Comparison of ENCODE assay signal across 21 cellular contexts in the genomic region with DNA sequence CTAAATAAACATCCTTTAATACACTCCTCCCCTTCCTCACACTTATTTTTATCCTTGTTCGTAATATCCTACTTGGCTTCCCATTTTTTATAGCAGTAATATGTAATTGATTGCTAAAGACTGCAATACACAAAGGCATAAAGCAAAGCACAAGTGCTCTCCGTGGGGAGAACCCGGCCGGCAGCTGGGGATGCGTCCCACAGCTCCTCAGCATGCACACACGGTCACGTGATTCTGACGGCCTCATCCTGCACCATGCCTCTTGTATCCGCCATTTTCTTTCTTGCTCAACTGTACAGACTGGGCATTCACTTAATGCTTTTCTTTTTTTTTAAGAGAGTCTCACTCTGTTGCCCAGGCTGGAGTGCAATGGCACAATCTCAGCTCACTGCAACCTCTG. TPM values are rescaled to one million over a fixed set of nuclear protein-coding genes. Genes with fewer than 3 reads are reported as not detected.
DNase-seq lines count a peak whose midpoint lies in the region; ATAC-seq and TF ChIP-seq lines count a peak whose summit lies in the region.
"Had no signal": no experiment of that assay in that cellular context is flagged by ENCODE, and none has a peak within 500 bp of the region (broad histone marks: within the 10 kb centered on the region; RNA-seq: fewer than 3 reads in every experiment).

No MANE protein-coding gene starts in this region.

- peaks cover 28% of the 10 kb centered on the region for H4K20me1 ChIP-seq in neural progenitor cell (ENCODE audit: low read depth)

- H3K4me1 Mint-ChIP-seq in CD8-positive, alpha-beta memory T cell, result peaks cover 7 to 26% (median 15%) of the 10 kb centered on the region in 3 donors
- peaks cover 14 to 23% of the 10 kb centered on the region in 2 donors for H3K4me1 Mint-ChIP-seq in immature natural killer cell
- peaks cover 15% of the 10 kb centered on the region for H3K4me1 Mint-ChIP-seq in neural progenitor cell

- POLR2A ChIA-PET in CD8-positive, alpha-beta memory T cell (lab: Charles Lee), result no interaction called here
- POLR2A ChIA-PET in RWPE1 (lab: Yijun Ruan, JAX; ENCODE audit: low non-redundant PET), result no interaction called here

- H3K9ac ChIP-seq in neural progenitor cell, result no peak overlapping the region
- H3K9ac ChIP-seq: KMS-11 had no signal

- CTCF ChIA-PET in CD8-positive, alpha-beta memory T cell (lab: Charles Lee), result interaction anchor here (1.0 to 1.8 kb wide), 2 partner anchors 23 to 34 kb away, joined by 3 to 5 read pairs; no protein-coding TSS in a partner anchor
- CTCF ChIA-PET in RWPE1 (lab: Yijun Ruan, JAX), result interaction anchor here (0.8 kb wide), 2 partner anchors 8 to 22 kb away, joined by 3 to 4 read pairs; no protein-coding TSS in a partner anchor

- no peaks in the 10 kb centered on the region for H3K9me3 ChIP-seq in CD8-positive, alpha-beta memory T cell (ENCODE audit: low read length)
- H3K9me3 ChIP-seq in neural progenitor cell (ENCODE audit: low read depth), result no peaks in the 10 kb centered on the region
- H3K9me3 ChIP-seq: thoracic aorta had no signal

- H3K36me3 Mint-ChIP-seq in CD8-positive, alpha-beta memory T cell, result peaks cover 2 to 32% (median 2%) of the 10 kb centered on the region in 3 donors
- peaks cover under 1 to 4% (median under 1%) of the 10 kb centered on the region in 3 donors for H3K36me3 Mint-ChIP-seq in immature natural killer cell
- peaks cover 13% of the 10 kb centered on the region for H3K36me3 Mint-ChIP-seq in neural progenitor cell

- no peaks in the 10 kb centered on the region for H3K27me3 ChIP-seq in CD8-positive, alpha-beta memory T cell (ENCODE audit: insufficient read depth, low read length, poor library complexity, severe bottlenecking)
- no peaks in the 10 kb centered on the region for H3K27me3 ChIP-seq in neural progenitor cell

- peak overlapping the region in 1 of 8 donors; percentile 50 for H3K27ac Mint-ChIP-seq in CD8-positive, alpha-beta memory T cell
- peak overlapping the region in 2 of 6 donors; percentile 9 to 23 for H3K27ac Mint-ChIP-seq in immature natural killer cell
- no peak overlapping the region for H3K27ac Mint-ChIP-seq in neural progenitor cell

- H3K9me3 Mint-ChIP-seq in CD8-positive, alpha-beta memory T cell, result no peaks in the 10 kb centered on the region
- H3K9me3 Mint-ChIP-seq in immature natural killer cell, result no peaks in the 10 kb centered on the region
- H3K9me3 Mint-ChIP-seq in neural progenitor cell, result no peaks in the 10 kb centered on the region

- H2AFZ ChIP-seq in neural progenitor cell (replicated peaks), result no peak overlapping the region

- peaks cover 37% of the 10 kb centered on the region for H3F3A ChIP-seq in neural progenitor cell (ENCODE audit: low read depth)

- peaks cover 5% of the 10 kb centered on the region for H3K79me2 ChIP-seq in neural progenitor cell (ENCODE audit: low read depth)

- no peak for TF ChIP-seq CTCF in RWPE1 (conservative IDR thresholded peaks at IDR 0.05; ENCODE audit: low read depth)
- no peak for TF ChIP-seq CTCF in neural progenitor cell (IDR thresholded peaks at IDR 0.05)

- DNase-seq in CD8-positive, alpha-beta memory T cell, result no peak
- DNase-seq in RWPE1 (ENCODE audit: low spot score) (no peak), immature natural killer cell (no peak), neural progenitor cell (ENCODE audit: low spot score) (no peak), EL (no peak)
- DNase-seq: activated CD4-positive, alpha-beta T cell treated with anti-CD3 and anti-CD28 coated beads, Interleukin-2, amount 50 U/mL, for 1 hour; activated effector memory CD4-positive, alpha-beta T cell treated with Interleukin-2 at 50 U/mL for 16 hours; DMS79; kidney glomerular epithelial cell; NCI-H1694 treated with DMSO at 0.1 percent for 48 hours; NCI-H226; PC-3; SIG-M5; small intestine; stimulated activated CD4-positive, alpha-beta T cell treated with anti-CD3 and anti-CD28 coated beads, Interleukin-2, amount 100 ng/mL, for 48 hours; stimulated activated naive CD4-positive, alpha-beta T cell had no signal

- H3K4me2 ChIP-seq in neural progenitor cell, result no peak overlapping the region
- H3K4me2 ChIP-seq: KMS-11 had no signal

- peaks cover 2% of the 10 kb centered on the region for H3K36me3 ChIP-seq in CD8-positive, alpha-beta memory T cell (ENCODE audit: insufficient read depth, low read length)
- H3K36me3 ChIP-seq in neural progenitor cell, result no peaks in the 10 kb centered on the region

- H3K4me3 Mint-ChIP-seq in CD8-positive, alpha-beta memory T cell, result peak overlapping the region in 6 of 7 donors; percentile 41 to 87 (median 66)
- H3K4me3 Mint-ChIP-seq in immature natural killer cell, result peak overlapping the region in 3 of 5 donors; percentile 21 to 69 (median 39)
- peak overlapping the region; percentile 6 for H3K4me3 Mint-ChIP-seq in neural progenitor cell

- H3K27ac ChIP-seq in CD8-positive, alpha-beta memory T cell (ENCODE audit: low read depth, low read length), result no peak overlapping the region
- H3K27ac ChIP-seq in RWPE1, result peak overlapping the region; percentile 88
- H3K27ac ChIP-seq in neural progenitor cell, result no peak overlapping the region
- H3K27ac ChIP-seq: KMS-11, thoracic aorta had no signal

- ATAC-seq in HG02973 (IDR thresholded peaks at IDR 0.05; ENCODE audit: unreplicated experiment) (no peak), HG02642 (IDR thresholded peaks at IDR 0.05; ENCODE audit: poor library complexity, unreplicated experiment) (no peak)
- ATAC-seq: GM12878, PC-3 had no signal

- no peak overlapping the region for H3K4me3 ChIP-seq in CD8-positive, alpha-beta memory T cell (ENCODE audit: low read length)
- H3K4me3 ChIP-seq in neural progenitor cell, result no peak overlapping the region
- H3K4me3 ChIP-seq: GM12878, thoracic aorta had no signal

- H3K27me3 Mint-ChIP-seq in CD8-positive, alpha-beta memory T cell, result no peaks in the 10 kb centered on the region
- H3K27me3 Mint-ChIP-seq in immature natural killer cell (ENCODE audit: low read depth in 3 of 3) (peaks cover 0 to 6% (median 0%) of the 10 kb centered on the region in 3 donors), neural progenitor cell (ENCODE audit: insufficient read depth, low read depth) (peaks cover 2% of the 10 kb centered on the region)

- H3K4me1 ChIP-seq in CD8-positive, alpha-beta memory T cell (ENCODE audit: insufficient read depth, low read length), result peaks cover 9% of the 10 kb centered on the region
- H3K4me1 ChIP-seq in neural progenitor cell, result peaks cover 10% of the 10 kb centered on the region

RNA-seq across cellular contexts. Expression of a gene that starts 2.8 kb away (rescaled TPM):
- 10 to 100 TPM; 15.4 TPM for total RNA-seq in CD8-positive, alpha-beta memory T cell
- polyA plus RNA-seq in CD8-positive, alpha-beta memory T cell, result 26.2 TPM
- polyA plus RNA-seq in immature natural killer cell, result 10 to 100 TPM; 13.7 to 14.9 (median 13.8) TPM
- total RNA-seq in neural progenitor cell (ENCODE audit: low replicate concordance), result 19.0 and 28.3 TPM in 2 replicates

RNA-seq across cellular contexts. Expression of a gene that starts 36.0 kb away (rescaled TPM):
- total RNA-seq in CD8-positive, alpha-beta memory T cell, result 1 to 10 TPM; 6.0 to 7.6 TPM
- 1.1 TPM for polyA plus RNA-seq in CD8-positive, alpha-beta memory T cell
- polyA plus RNA-seq in immature natural killer cell, result under 1 TPM in 2 of 3 donors, not detected in 1; 0.12 to 0.28 TPM
- total RNA-seq in neural progenitor cell (ENCODE audit: low replicate concordance), result 12.9 and 19.0 TPM in 2 replicates

RNA-seq across cellular contexts. Expression of a gene that starts 39.8 kb away (rescaled TPM):
- total RNA-seq in CD8-positive, alpha-beta memory T cell, result 10 to 100 TPM; 35.5 to 39.4 TPM
- polyA plus RNA-seq in CD8-positive, alpha-beta memory T cell, result 41.5 TPM
- 10 to 100 TPM; 24.2 to 43.4 (median 29.0) TPM for polyA plus RNA-seq in immature natural killer cell
- total RNA-seq in neural progenitor cell (ENCODE audit: low replicate concordance), result 14.8 and 21.7 TPM in 2 replicates

Comparison
In these comparisons a context has a peak if more than half of its experiments do, and no peak if none do; other contexts are left out.
1. H3K4me3 Mint-ChIP-seq: peak in every context shown above with its lines; median percentile 66 in CD8-positive, alpha-beta memory T cell; 39 in immature natural killer cell; 6 in neural progenitor cell.